Comparison of ENCODE assay signal across 17 cellular contexts in genomic region chr14:52873694-52874093, GRCh38.
DNase-seq lines count a peak whose midpoint lies in the region; ATAC-seq and TF ChIP-seq lines count a peak whose summit lies in the region.
"Had no signal": no experiment of that assay in that cellular context is flagged by ENCODE, and none has a peak within 500 bp of the region (broad histone marks: within the 10 kb centered on the region; RNA-seq: fewer than 3 reads in every experiment).

No MANE protein-coding gene starts in this region.

- H3K36me3 Mint-ChIP-seq in activated CD8-positive, alpha-beta T cell treated with anti-CD3 and anti-CD28 coated beads, Interleukin-2, amount 10 ng/mL, durations not matched to agents 7 days and 5 days (ENCODE audit: low read depth) = no peaks in the 10 kb centered on the region
- H3K36me3 Mint-ChIP-seq: memory B cell had no signal

- no peak overlapping the region for H2BK120ac ChIP-seq in IMR-90 (ENCODE audit: low read depth, low read length)

- in situ Hi-C loops in IMR-90 (cut with MboI; ENCODE audit: low sequenced_read_pairs) = no loop called here

- H3K27me3 Mint-ChIP-seq in activated CD8-positive, alpha-beta T cell treated with anti-CD3 and anti-CD28 coated beads, Interleukin-2, amount 10 ng/mL, durations not matched to agents 7 days and 5 days (ENCODE audit: low read depth) = peaks cover 4% of the 10 kb centered on the region

- H3K79me1 ChIP-seq in IMR-90 (ENCODE audit: low read depth in 1 of 2, low read length in 2 of 2) = peaks cover 39 to 68% of the 10 kb centered on the region in 2 experiments

- peak overlapping the region; percentile 86 for H2BK5ac ChIP-seq in IMR-90 (ENCODE audit: low read depth, low read length, poor library complexity, severe bottlenecking)

- H3K36me3 ChIP-seq in A673 (ENCODE audit: insufficient read depth, low read length, poor library complexity, severe bottlenecking) (peaks cover 19% of the 10 kb centered on the region), IMR-90 (ENCODE audit: control insufficient read depth, insufficient read depth, low read length) (peaks cover 54% of the 10 kb centered on the region), liver (ENCODE audit: control insufficient read depth in 4 of 4, insufficient read depth in 3 of 4, low read depth in 1 of 4, low read length in 3 of 4) (peaks cover 3 to 62% (median 41%) of the 10 kb centered on the region in 4 donors), spleen (peaks cover 0 to 59% (median 8%) of the 10 kb centered on the region in 6 donors)

- TF ChIP-seq CTCF in A673 (conservative IDR thresholded peaks at IDR 0.05; ENCODE audit: low read depth, low read length) = no peak
- TF ChIP-seq CTCF in IMR-90 (conservative IDR thresholded peaks at IDR 0.05; ENCODE audit: low read depth, low read length) = no peak
- no peak for TF ChIP-seq CTCF in cardiac fibroblast (IDR thresholded peaks at IDR 0.05; ENCODE audit: low read depth, low read length)
- TF ChIP-seq CTCF in liver (IDR thresholded peaks at IDR 0.05; ENCODE audit: low read depth, low read length, missing input control) = no peak
- no peak for TF ChIP-seq CTCF in spleen (IDR thresholded peaks at IDR 0.05 in 8 of 11, conservative IDR thresholded peaks at IDR 0.05 in 3 of 11)

- WGBS in IMR-90 (ENCODE audit: extremely low coverage in 2 of 2, insufficient read length in 1 of 2), 2 experiments = 40% methylated on average over 3 of the region's 7 CpGs; no CpG with 5 or more reads in 1 of the 2 experiments
- WGBS in liver = 43% methylated on average over 7 of the region's 7 CpGs
- WGBS in spleen, 5 donors = 73 to 87% (median 85%) methylated on average over 7 of the region's 7 CpGs

- H3K23ac ChIP-seq in IMR-90 (ENCODE audit: low read depth, low read length) = no peak overlapping the region

- H3K56ac ChIP-seq in IMR-90 (ENCODE audit: extremely low read depth, insufficient read depth, low read length) = no peak overlapping the region

- H3K9me3 Mint-ChIP-seq in activated CD8-positive, alpha-beta T cell treated with anti-CD3 and anti-CD28 coated beads, Interleukin-2, amount 10 ng/mL, durations not matched to agents 7 days and 5 days (ENCODE audit: insufficient read depth) = no peaks in the 10 kb centered on the region
- H3K9me3 Mint-ChIP-seq: memory B cell had no signal

- 0 out of 2 replicates have a peak overlapping the region, but pooled peaks have one; percentile 42 for H3K4ac ChIP-seq in IMR-90 (ENCODE audit: low read depth, low read length)

- peak; percentile 19; the same call in 1 of the 2 replicates for ATAC-seq in IMR-90 (ENCODE audit: low read depth)
- no peak for ATAC-seq in activated CD8-positive, alpha-beta T cell treated with anti-CD3 and anti-CD28 coated beads, Interleukin-2, amount 10 ng/mL, durations not matched to agents 7 days and 5 days

- POLR2A ChIA-PET in A673 (lab: Charles Lee; ENCODE audit: low non-redundant PET) (no interaction called here), IMR-90 (lab: Charles Lee; ENCODE audit: unreplicated experiment) (no interaction called here)
- POLR2A ChIA-PET in activated CD8-positive, alpha-beta T cell treated with anti-CD3 and anti-CD28 coated beads, Interleukin-2, amount 10 ng/mL, durations not matched to agents 7 days and 5 days (lab: Charles Lee) = no interaction called here

- DNase-seq in A673 (ENCODE audit: low spot score) (peak; percentile 49), IMR-90 (peak; percentile 56), cardiac fibroblast (ENCODE audit: low read depth in 2 of 2) (peak; percentile 73 to 82), spleen (no peak)
- no peak for DNase-seq in stimulated activated CD4-positive, alpha-beta T cell treated with anti-CD3 and anti-CD28 coated beads, Interleukin-2, amount 100 ng/mL, for 24 hours
- DNase-seq in stimulated activated CD4-positive, alpha-beta T cell treated with anti-CD3 and anti-CD28 coated beads, Interleukin-2, amount 100 ng/mL, for 48 hours = no peak
- no peak for DNase-seq in activated CD8-positive, alpha-beta T cell treated with anti-CD3 and anti-CD28 coated beads, Interleukin-2, amount 10 ng/mL, durations not matched to agents 7 days and 5 days
- DNase-seq: activated CD4-positive, alpha-beta T cell treated with anti-CD3 and anti-CD28 coated beads for 1 hour; AML-193; DND-41; glutamatergic neuron; NCI-H1105; SJCRH30; testis had no signal

- no peak overlapping the region for H2AK9ac ChIP-seq in IMR-90 (replicated peaks; ENCODE audit: low read depth, low read length, poor library complexity)

- CTCF ChIA-PET in A673 (lab: Charles Lee) = no interaction called here
- CTCF ChIA-PET in IMR-90 (lab: Yijun Ruan, JAX) = interaction anchor here (0.6 kb wide), 1 partner anchor 47 kb away, joined by 6 read pairs; no protein-coding TSS in a partner anchor
- CTCF ChIA-PET in activated CD8-positive, alpha-beta T cell treated with anti-CD3 and anti-CD28 coated beads, Interleukin-2, amount 10 ng/mL, durations not matched to agents 7 days and 5 days (lab: Charles Lee) = no interaction called here

- H3K27me3 ChIP-seq in A673 (replicated peaks; ENCODE audit: insufficient read depth, low read depth, low read length, poor library complexity) = no peaks in the 10 kb centered on the region
- H3K27me3 ChIP-seq in IMR-90 (ENCODE audit: control insufficient read depth, insufficient read depth, low read length) = no peaks in the 10 kb centered on the region
- no peaks in the 10 kb centered on the region for H3K27me3 ChIP-seq in liver (ENCODE audit: control insufficient read depth in 4 of 4, insufficient read depth in 4 of 4, low read length in 3 of 4)
- no peaks in the 10 kb centered on the region for H3K27me3 ChIP-seq in spleen (replicated peaks in 1 of 7)
- H3K27me3 ChIP-seq: SJCRH30, testis had no signal

- no peak overlapping the region for H2AFZ ChIP-seq in IMR-90 (replicated peaks; ENCODE audit: low read length, poor library complexity)

- TF ChIP-seq RAD21 in IMR-90 (IDR thresholded peaks at IDR 0.05; ENCODE audit: low read length) (no peak), liver (IDR thresholded peaks at IDR 0.05) (peak; percentile 32 to 45)

- dilution Hi-C loops in IMR-90 (cut with HindIII; ENCODE audit: low sequenced_read_pairs, unreplicated experiment) = no loop called here

- H3K4me1 Mint-ChIP-seq in activated CD8-positive, alpha-beta T cell treated with anti-CD3 and anti-CD28 coated beads, Interleukin-2, amount 10 ng/mL, durations not matched to agents 7 days and 5 days (ENCODE audit: low read depth) = no peaks in the 10 kb centered on the region
- H3K4me1 Mint-ChIP-seq: memory B cell had no signal

- peaks cover 8% of the 10 kb centered on the region for H3K9me1 ChIP-seq in IMR-90 (ENCODE audit: insufficient read depth, low read length)

- intact Hi-C loops in A673 (cut with micrococcal nuclease; ENCODE audit: unreplicated experiment) = no loop called here
- intact Hi-C loops in IMR-90 (cut with micrococcal nuclease) = no loop called here
- intact Hi-C loops in spleen (cut with DNase I; ENCODE audit: low total_unique reads) = no loop called here

- peak overlapping the region; percentile 42; the same call in 1 of the 2 replicates for H3K9ac ChIP-seq in IMR-90 (ENCODE audit: low read depth, low read length)
- H3K9ac ChIP-seq in liver (ENCODE audit: low read depth in 1 of 2, low read length in 2 of 2) = no peak overlapping the region

- H3K4me1 ChIP-seq in A673 (ENCODE audit: insufficient read depth, low read length, poor library complexity, severe bottlenecking) (peaks cover 33% of the 10 kb centered on the region), IMR-90 (ENCODE audit: control insufficient read depth, insufficient read depth, low read length) (peaks cover 11% of the 10 kb centered on the region), liver (ENCODE audit: control insufficient read depth in 4 of 4, insufficient read depth in 4 of 4, low read length in 3 of 4) (peaks cover 2 to 12% (median 11%) of the 10 kb centered on the region in 4 donors), spleen (peaks cover 0 to 38% (median 5%) of the 10 kb centered on the region in 6 donors)
- H3K4me1 ChIP-seq: SJCRH30, testis had no signal

- H2AK5ac ChIP-seq in IMR-90 (ENCODE audit: low read depth, low read length) = no peak overlapping the region

- H3K9me3 ChIP-seq in A673 (ENCODE audit: low read depth, low read length, poor library complexity, severe bottlenecking) = no peaks in the 10 kb centered on the region
- no peaks in the 10 kb centered on the region for H3K9me3 ChIP-seq in IMR-90 (ENCODE audit: control insufficient read depth, insufficient read depth, low read length)
- no peaks in the 10 kb centered on the region for H3K9me3 ChIP-seq in liver (ENCODE audit: control insufficient read depth in 4 of 4, low read length in 3 of 4)
- no peaks in the 10 kb centered on the region for H3K9me3 ChIP-seq in spleen
- H3K9me3 ChIP-seq: SJCRH30, testis had no signal

- H3K4me3 ChIP-seq in A673 (ENCODE audit: low read depth, low read length, poor library complexity, severe bottlenecking) = no peak overlapping the region
- no peak overlapping the region for H3K4me3 ChIP-seq in IMR-90 (ENCODE audit: insufficient read depth, low read depth, low read length)
- H3K4me3 ChIP-seq in cardiac fibroblast (replicated peaks in 1 of 2; ENCODE audit: low read depth in 2 of 2, low read length in 2 of 2) = no peak overlapping the region
- H3K4me3 ChIP-seq in liver (ENCODE audit: low read depth in 1 of 3, low read length in 3 of 3) = no peak overlapping the region
- H3K4me3 ChIP-seq in spleen = no peak overlapping the region
- H3K4me3 ChIP-seq: SJCRH30, testis had no signal

- peaks cover 4% of the 10 kb centered on the region; the same call in 1 of the 2 replicates for H4K20me1 ChIP-seq in IMR-90 (ENCODE audit: insufficient read depth, low read length)

- H4K91ac ChIP-seq in IMR-90 (ENCODE audit: insufficient read depth, low read depth, low read length) = no peak overlapping the region

- H4K8ac ChIP-seq in IMR-90 (ENCODE audit: low read depth in 2 of 2, low read length in 2 of 2) = peak overlapping the region; percentile 4 to 24; a peak in 2 of 4 replicates

- H3K4me2 ChIP-seq in IMR-90 (ENCODE audit: low read depth, low read length) = peak overlapping the region; percentile 21; the same call in 1 of the 2 replicates

- no peak overlapping the region for H3K27ac Mint-ChIP-seq in activated CD8-positive, alpha-beta T cell treated with anti-CD3 and anti-CD28 coated beads, Interleukin-2, amount 10 ng/mL, durations not matched to agents 7 days and 5 days
- H3K27ac Mint-ChIP-seq: memory B cell had no signal

- H3K14ac ChIP-seq in IMR-90 (replicated peaks; ENCODE audit: low read depth, low read length) = no peak overlapping the region

- H3K18ac ChIP-seq in IMR-90 (ENCODE audit: low read depth, low read length) = no peak overlapping the region

- H2BK20ac ChIP-seq in IMR-90 (ENCODE audit: low read depth, low read length) = no peak overlapping the region

- BruUV-seq in A673 (replicated peaks; lab: Mats Ljungman, UMichigan) = no TSS peak
- BruUV-seq in IMR-90 (replicated peaks; lab: Mats Ljungman, UMichigan) = no TSS peak

- no peak overlapping the region for H2BK15ac ChIP-seq in IMR-90 (ENCODE audit: low read depth, low read length)

- TF ChIP-seq POLR2A in IMR-90 (IDR thresholded peaks at IDR 0.05; ENCODE audit: low read depth, low read length) = no peak
- TF ChIP-seq POLR2A in spleen (IDR thresholded peaks at IDR 0.05) = no peak

- H3K4me3 Mint-ChIP-seq in activated CD8-positive, alpha-beta T cell treated with anti-CD3 and anti-CD28 coated beads, Interleukin-2, amount 10 ng/mL, durations not matched to agents 7 days and 5 days = no peak overlapping the region
- H3K4me3 Mint-ChIP-seq: memory B cell had no signal

- H3K27ac ChIP-seq in A673 (ENCODE audit: low read depth, low read length, poor library complexity, severe bottlenecking) = peak overlapping the region; percentile 37
- H3K27ac ChIP-seq in IMR-90 (ENCODE audit: insufficient read depth, low read length) = peak overlapping the region; percentile 51; the same call in 1 of the 2 replicates
- peak overlapping the region; percentile 6 to 22 for H3K27ac ChIP-seq in liver (ENCODE audit: low read depth in 1 of 2, low read length in 2 of 2)
- H3K27ac ChIP-seq in spleen = peak overlapping the region in 4 of 8 donors; percentile 0 to 15 (median 10)
- H3K27ac ChIP-seq: HL-60, SJCRH30, testis had no signal

- no peak overlapping the region for H4K5ac ChIP-seq in IMR-90 (ENCODE audit: low read depth, low read length)

Comparison
In these comparisons a context has a peak if more than half of its experiments do, and no peak if none do; other contexts are left out.
1. DNase-seq: peak in A673 (single experiment), IMR-90 (single experiment) and cardiac fibroblast (2 of 2); none in spleen (single experiment), stimulated activated CD4-positive, alpha-beta T cell treated with anti-CD3 and anti-CD28 coated beads, Interleukin-2, amount 100 ng/mL, for 24 hours (0 of 2), stimulated activated CD4-positive, alpha-beta T cell treated with anti-CD3 and anti-CD28 coated beads, Interleukin-2, amount 100 ng/mL, for 48 hours (0 of 2) and activated CD8-positive, alpha-beta T cell treated with anti-CD3 and anti-CD28 coated beads, Interleukin-2, amount 10 ng/mL, durations not matched to agents 7 days and 5 days (single experiment).